2 cellular contexts compared by ENCODE assay signal in genomic region chr20:40869416-40870147, GRCh38.
TF ChIP-seq lines count a peak whose summit lies in the region.

No MANE protein-coding gene starts in this region.

TF ChIP-seq in SK-N-SH, 30 proteins besides CTCF, POLR2A, EP300 and RAD21 (continued from another document):
- TF ChIP-seq USF1 (IDR thresholded peaks at IDR 0.05; ENCODE audit: borderline replicate concordance, low read depth) (no peak), FOXM1 (IDR thresholded peaks at IDR 0.05; ENCODE audit: low read depth) (no peak), MXI1 (IDR thresholded peaks at IDR 0.05; ENCODE audit: low read depth, low read length) (no peak), USF2 (IDR thresholded peaks at IDR 0.05; ENCODE audit: borderline replicate concordance, low read depth, low read length) (no peak), REST (IDR thresholded peaks at IDR 0.05; ENCODE audit: low read depth, low read length) (no peak), ELF1 (IDR thresholded peaks at IDR 0.05) (no peak), SMC3 (IDR thresholded peaks at IDR 0.05; ENCODE audit: low read depth, low read length) (no peak), YY1 (IDR thresholded peaks at IDR 0.05; ENCODE audit: low read depth) (no peak), PBX3 (IDR thresholded peaks at IDR 0.05) (no peak), MEF2A (IDR thresholded peaks at IDR 0.05; ENCODE audit: borderline replicate concordance, low read depth) (no peak), NFIC (IDR thresholded peaks at IDR 0.05; ENCODE audit: borderline replicate concordance) (no peak), FOXJ3 (CRISPR knock-in tag; IDR thresholded peaks at IDR 0.05) (no peak), NRF1 (IDR thresholded peaks at IDR 0.05; ENCODE audit: low read depth, low read length) (no peak), ZBTB33 (IDR thresholded peaks at IDR 0.05; ENCODE audit: borderline replicate concordance, low read depth) (no peak), RXRA (IDR thresholded peaks at IDR 0.05; ENCODE audit: borderline replicate concordance, low read depth) (no peak)

TF ChIP-seq in SK-N-SH treated with all-trans-retinoic acid at 6 μM for 48 hours, 23 proteins besides CTCF, POLR2A, EP300 and RAD21 (continued from another document):
- TF ChIP-seq OSR1 (CRISPR knock-in tag; IDR thresholded peaks at IDR 0.05): no peak
- no peak for TF ChIP-seq RARB (CRISPR knock-in tag; IDR thresholded peaks at IDR 0.05)
- no peak for TF ChIP-seq ZC3H10 (CRISPR knock-in tag; IDR thresholded peaks at IDR 0.05)
- TF ChIP-seq ESRRG (CRISPR knock-in tag; IDR thresholded peaks at IDR 0.05): no peak
- no peak for TF ChIP-seq CSRNP3 (CRISPR knock-in tag; IDR thresholded peaks at IDR 0.05)
- no peak for TF ChIP-seq CSDC2 (CRISPR knock-in tag; IDR thresholded peaks at IDR 0.05)
- TF ChIP-seq SNAI2 (CRISPR knock-in tag; IDR thresholded peaks at IDR 0.05): no peak
- no peak for TF ChIP-seq ARNTL (CRISPR knock-in tag; IDR thresholded peaks at IDR 0.05; ENCODE audit: borderline replicate concordance, low read depth)
- TF ChIP-seq POU6F1 (CRISPR knock-in tag; IDR thresholded peaks at IDR 0.05; ENCODE audit: borderline replicate concordance, low read depth): no peak
- TF ChIP-seq PATZ1 (CRISPR knock-in tag; IDR thresholded peaks at IDR 0.05; ENCODE audit: borderline replicate concordance): no peak
- TF ChIP-seq TSHZ2 (CRISPR knock-in tag; IDR thresholded peaks at IDR 0.05): no peak
- TF ChIP-seq TCF4 (CRISPR knock-in tag; IDR thresholded peaks at IDR 0.05; ENCODE audit: borderline replicate concordance): no peak
